21 cellular contexts compared by ENCODE assay signal in the genomic region with DNA sequence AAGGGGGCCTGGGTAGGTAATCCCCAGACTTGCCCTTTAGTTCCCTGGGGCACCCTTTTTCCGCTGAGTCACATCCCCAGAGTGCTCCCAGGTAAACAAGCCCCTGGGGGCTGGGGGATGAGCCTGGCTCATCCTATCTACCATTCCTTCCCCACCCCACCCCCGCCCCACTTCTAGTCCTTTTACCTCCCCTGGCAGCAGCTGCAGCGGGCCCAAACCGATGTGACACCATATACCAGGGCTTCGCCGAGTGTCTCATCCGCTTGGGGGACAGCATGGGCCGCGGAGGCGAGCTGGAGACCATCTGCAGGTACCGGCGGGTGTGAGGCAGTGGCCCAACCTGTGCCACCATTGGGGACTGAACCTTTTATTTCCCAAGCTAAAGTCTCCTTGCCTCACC. TPM values are rescaled to one million over a fixed set of nuclear protein-coding genes. Genes with fewer than 3 reads are reported as not detected.
A peak's percentile ranks its signal among the peaks of the same experiment; 100 is the strongest.
DNase-seq lines count a peak whose midpoint lies in the region; TF ChIP-seq lines count a peak whose summit lies in the region.
"Had no signal": no experiment of that assay in that cellular context is flagged by ENCODE, and none has a peak within 500 bp of the region (broad histone marks: within the 10 kb centered on the region; RNA-seq: fewer than 3 reads in every experiment).

No MANE protein-coding gene starts in this region.

- peaks cover 25% of the 10 kb centered on the region for H4K20me1 ChIP-seq in osteoblast (ENCODE audit: insufficient read depth, low read length)

- no peak overlapping the region for H2AFZ ChIP-seq in osteoblast (ENCODE audit: low read length)
- H2AFZ ChIP-seq: parathyroid adenoma had no signal

- no peak overlapping the region for H3K4me2 ChIP-seq in osteoblast (ENCODE audit: insufficient read depth, low read length)

- H3K9me3 ChIP-seq in osteoblast (ENCODE audit: low read depth, low read length), result no peaks in the 10 kb centered on the region
- H3K9me3 ChIP-seq: colonic mucosa, heart left ventricle, left lung, sigmoid colon, SK-N-SH had no signal

- peak; percentile 77 for DNase-seq in H7
- no peak for DNase-seq in caudate nucleus (lab: John Stamatoyannopoulos, UW)
- peak; percentile 46 for DNase-seq in osteoblast (ENCODE audit: insufficient read length, low spot score, missing footprints)
- DNase-seq in hippocampal formation (lab: John Stamatoyannopoulos, UW), result no peak
- no peak for DNase-seq in UCSD-AML1 (lab: John Stamatoyannopoulos, UW; ENCODE audit: unreplicated experiment)
- no peak for DNase-seq in NCI-H2029 (lab: John Stamatoyannopoulos, UW)
- DNase-seq: activated CD4-positive, alpha-beta T cell treated with anti-CD3 and anti-CD28 coated beads, Interleukin-2, amount 50 U/mL, for 1 hour; activated CD8-positive, alpha-beta memory T cell treated with anti-CD3 and anti-CD28 coated beads, Interleukin-2, amount 50 U/mL, for 4 hours; activated effector memory CD4-positive, alpha-beta T cell treated with anti-CD3 and anti-CD28 coated beads, Interleukin-2, amount 50 U/mL, for 16 hours; brain microvascular endothelial cell; colonic mucosa; EL; heart left ventricle; HFFc6; NCI-H1694; NCI-H526 treated with DMSO at 0.1 percent for 48 hours; RPMI8226; sigmoid colon; SK-N-SH had no signal

- H3K27ac ChIP-seq in caudate nucleus (ENCODE audit: low read depth, low read length), result peak overlapping the region; percentile 85
- H3K27ac ChIP-seq in osteoblast (ENCODE audit: low read depth, low read length), result no peak overlapping the region
- H3K27ac ChIP-seq: brain microvascular endothelial cell, colonic mucosa, left lung, parathyroid adenoma had no signal

- peaks cover 8% of the 10 kb centered on the region for H3K4me1 ChIP-seq in osteoblast (ENCODE audit: insufficient read depth, low read length)
- H3K4me1 ChIP-seq: colonic mucosa, parathyroid adenoma had no signal

- peaks cover 26% of the 10 kb centered on the region for H3K36me3 ChIP-seq in H7 (replicated peaks; ENCODE audit: control insufficient read depth, insufficient read depth, low read length)
- peaks cover 37% of the 10 kb centered on the region for H3K36me3 ChIP-seq in osteoblast (ENCODE audit: insufficient read depth, low read length)

- no peak overlapping the region for H3K4me3 ChIP-seq in H7 (ENCODE audit: insufficient read depth, low read depth, low read length)
- no peak overlapping the region for H3K4me3 ChIP-seq in osteoblast (ENCODE audit: insufficient read depth, low read length)
- H3K4me3 ChIP-seq: colonic mucosa, left lung had no signal

- H3K27me3 ChIP-seq in H7 (ENCODE audit: control insufficient read depth, insufficient read depth, low read length), result no peaks in the 10 kb centered on the region
- H3K27me3 ChIP-seq in osteoblast (ENCODE audit: insufficient read depth, low read length), result no peaks in the 10 kb centered on the region
- H3K27me3 ChIP-seq: brain microvascular endothelial cell, colonic mucosa, heart left ventricle, left lung, sigmoid colon had no signal

- no peaks in the 10 kb centered on the region for H3K79me2 ChIP-seq in osteoblast (ENCODE audit: insufficient read depth, low read length)
- H3K79me2 ChIP-seq: parathyroid adenoma had no signal

- no peak for TF ChIP-seq CTCF in osteoblast (IDR thresholded peaks at IDR 0.05; ENCODE audit: extremely low read depth, low read depth, low read length)

RNA-seq across cellular contexts. Expression of gene NRN1L, which starts 0.9 kb away (rescaled TPM):
- total RNA-seq in H7 (2014; rRNA removed; shearing (Covaris generic)), result 5.3 and 7.6 TPM in 2 replicates
- total RNA-seq in osteoblast, result 0.29 TPM in 1 of 2 replicates, not detected in the other
- total RNA-seq: sigmoid colon had no signal

RNA-seq across cellular contexts. Expression of gene PSKH1, which starts 7.5 kb away (rescaled TPM):
- 18.8 and 20.1 TPM in 2 replicates for total RNA-seq in H7 (2014; rRNA removed; shearing (Covaris generic))
- total RNA-seq in osteoblast, result 16.8 and 18.5 TPM in 2 replicates

RNA-seq across cellular contexts. Expression of gene EDC4, which starts 12.7 kb away (rescaled TPM):
- 88.0 and 96.6 TPM in 2 replicates for total RNA-seq in H7 (2014; rRNA removed; shearing (Covaris generic))
- total RNA-seq in osteoblast, result 45.7 and 60.8 TPM in 2 replicates

RNA-seq across cellular contexts. Expression of gene CENPT, which starts 38.1 kb away (rescaled TPM):
- 34.9 and 43.7 TPM in 2 replicates for total RNA-seq in H7 (2014; rRNA removed; shearing (Covaris generic))
- total RNA-seq in osteoblast, result 24.2 and 25.6 TPM in 2 replicates

RNA-seq across cellular contexts. Expression of gene NUTF2, which starts 38.8 kb away (rescaled TPM):
- 295 and 340 TPM in 2 replicates for total RNA-seq in H7 (2014; rRNA removed; shearing (Covaris generic))
- 203 TPM in 2 replicates for total RNA-seq in osteoblast

Comparison
In these comparisons a context has a peak if more than half of its experiments do, and no peak if none do; other contexts are left out.
1. DNase-seq: peak in H7 (single experiment) and osteoblast (single experiment); none in caudate nucleus (0 of 61), hippocampal formation (0 of 2), UCSD-AML1 (single experiment) and NCI-H2029 (single experiment).